9 cellular contexts compared by ENCODE assay signal in genomic region chrY:19433049-19433448, GRCh38.
DNase-seq lines count a peak whose midpoint lies in the region; ATAC-seq and TF ChIP-seq lines count a peak whose summit lies in the region.
"Had no signal": no experiment of that assay in that cellular context is flagged by ENCODE, and none has a peak within 500 bp of the region (broad histone marks: within the 10 kb centered on the region; RNA-seq: fewer than 3 reads in every experiment).

No MANE protein-coding gene starts in this region.

- H3K27me3 Mint-ChIP-seq in H9 (ENCODE audit: low read depth) (no peaks in the 10 kb centered on the region), mesothelial cell of epicardium (ENCODE audit: low read depth) (no peaks in the 10 kb centered on the region)

- no peak overlapping the region for H2BK5ac ChIP-seq in H9 (ENCODE audit: insufficient read length, low read length)

- no peak overlapping the region for H2AK5ac ChIP-seq in H9 (ENCODE audit: insufficient read length, low read length)

- no peak overlapping the region for H2BK20ac ChIP-seq in H9 (ENCODE audit: low read depth, low read length, poor library complexity, severe bottlenecking)

- ATAC-seq in body of pancreas (peak; percentile 62), HG02852 (IDR thresholded peaks at IDR 0.05; ENCODE audit: unreplicated experiment) (no peak), GM21786 (IDR thresholded peaks at IDR 0.05; ENCODE audit: unreplicated experiment) (no peak)

- no peak overlapping the region for H3K4me3 Mint-ChIP-seq in H9
- no peak overlapping the region for H3K4me3 Mint-ChIP-seq in mesothelial cell of epicardium

- no peak overlapping the region for H3K56ac ChIP-seq in H9 (ENCODE audit: insufficient read length, low read depth, low read length)

- H3K36me3 ChIP-seq in body of pancreas (replicated peaks in 1 of 2; ENCODE audit: insufficient read depth in 1 of 2, low read depth in 2 of 2) (no peaks in the 10 kb centered on the region), neural cell (ENCODE audit: insufficient read depth, low read length) (no peaks in the 10 kb centered on the region)

- H3K4me1 Mint-ChIP-seq in H9: no peaks in the 10 kb centered on the region
- H3K4me1 Mint-ChIP-seq in mesothelial cell of epicardium: no peaks in the 10 kb centered on the region

- no peaks in the 10 kb centered on the region for H3K9me3 ChIP-seq in body of pancreas
- no peaks in the 10 kb centered on the region for H3K9me3 ChIP-seq in neural cell (ENCODE audit: low read length)
- H3K9me3 ChIP-seq in H9 (ENCODE audit: control insufficient read depth, low read depth, low read length): no peaks in the 10 kb centered on the region

- H3K23me2 ChIP-seq in H9 (ENCODE audit: insufficient read length, low read depth, low read length, poor library complexity, severe bottlenecking): no peaks in the 10 kb centered on the region

- peak in 4 of 7 experiments; percentile 29 to 61 (median 54) for TF ChIP-seq CTCF in body of pancreas (IDR thresholded peaks at IDR 0.05)
- TF ChIP-seq CTCF in neural cell (IDR thresholded peaks at IDR 0.05; ENCODE audit: poor library complexity, severe bottlenecking): peak; percentile 76
- TF ChIP-seq CTCF in H9 (conservative IDR thresholded peaks at IDR 0.05): no peak
- TF ChIP-seq CTCF in mesothelial cell of epicardium (IDR thresholded peaks at IDR 0.05; ENCODE audit: unreplicated experiment): no peak

- H3K27ac Mint-ChIP-seq in H9 (no peak overlapping the region), mesothelial cell of epicardium (no peak overlapping the region)

- TF ChIP-seq RAD21 in neural cell (conservative IDR thresholded peaks at IDR 0.05): peak; percentile 85

- no peaks in the 10 kb centered on the region for H3K36me3 Mint-ChIP-seq in H9 (ENCODE audit: insufficient read depth in 1 of 3, low read depth in 3 of 3)
- H3K36me3 Mint-ChIP-seq in mesothelial cell of epicardium: no peaks in the 10 kb centered on the region

- H3K4me3 ChIP-seq in body of pancreas (no peak overlapping the region), neural cell (ENCODE audit: low read length) (no peak overlapping the region)
- H3K4me3 ChIP-seq: skin epidermis had no signal

- no peak for TF ChIP-seq POLR2A in body of pancreas (IDR thresholded peaks at IDR 0.05)

- H3K79me2 ChIP-seq in neural cell (replicated peaks; ENCODE audit: insufficient read depth, low read length) (no peaks in the 10 kb centered on the region), H9 (ENCODE audit: insufficient read depth, low read length) (no peaks in the 10 kb centered on the region)

- H3K79me1 ChIP-seq in H9 (ENCODE audit: insufficient read depth, low read depth, low read length, poor library complexity, severe bottlenecking): no peaks in the 10 kb centered on the region

- 2 to 5% methylated on average over 4 of the region's 4 CpGs for WGBS in body of pancreas, 2 donors
- WGBS in H9 (ENCODE audit: extremely low coverage, insufficient read length, low lambda C conversion rate): no CpG with 5 or more reads among the region's 4 CpGs

- H3K9me3 Mint-ChIP-seq in H9: no peaks in the 10 kb centered on the region
- no peaks in the 10 kb centered on the region for H3K9me3 Mint-ChIP-seq in mesothelial cell of epicardium

- no peak overlapping the region for H2BK120ac ChIP-seq in H9 (ENCODE audit: low read depth, low read length, poor library complexity, severe bottlenecking)

- TF ChIP-seq EP300 in neural cell (conservative IDR thresholded peaks at IDR 0.05; ENCODE audit: poor library complexity, severe bottlenecking): no peak

- no peak overlapping the region for H2BK15ac ChIP-seq in H9 (ENCODE audit: low read depth, low read length)

- no peak overlapping the region for H4K5ac ChIP-seq in H9 (ENCODE audit: insufficient read length, low read depth, low read length)

- H3K23ac ChIP-seq in H9 (ENCODE audit: insufficient read length, low read depth, low read length): no peak overlapping the region

- H3K4me1 ChIP-seq in body of pancreas (no peaks in the 10 kb centered on the region), H9 (ENCODE audit: insufficient read depth, low read length) (no peaks in the 10 kb centered on the region)

- no peak overlapping the region for H3T11ph ChIP-seq in H9 (ENCODE audit: low read length)

- no peaks in the 10 kb centered on the region for H3F3A ChIP-seq in neural cell (ENCODE audit: insufficient read depth, low read length, poor library complexity, severe bottlenecking)

- no peak overlapping the region for H2BK12ac ChIP-seq in H9 (ENCODE audit: insufficient read length, low read depth, low read length)

- no peak overlapping the region for H3K14ac ChIP-seq in H9 (ENCODE audit: insufficient read depth, low read length)

- H4K8ac ChIP-seq in H9 (replicated peaks; ENCODE audit: insufficient read length, low read depth, low read length): no peak overlapping the region

- H2AFZ ChIP-seq in neural cell (ENCODE audit: low read depth, low read length) (no peak overlapping the region), H9 (ENCODE audit: low read length) (no peak overlapping the region)

- H3K4me2 ChIP-seq in neural cell (ENCODE audit: low read length) (no peak overlapping the region), H9 (ENCODE audit: insufficient read depth, insufficient read length, low read length) (no peak overlapping the region)

- H3K9me2 ChIP-seq in neural cell (ENCODE audit: insufficient read depth, low read length): no peaks in the 10 kb centered on the region

- peak; percentile 23 for DNase-seq in EL
- peak; percentile 2 for DNase-seq in HS-5 (ENCODE audit: low read depth)
- peak in 1 of 4 donors; percentile 22 for DNase-seq in body of pancreas
- DNase-seq in H9: no peak
- no peak for DNase-seq in mesothelial cell of epicardium (ENCODE audit: low spot score in 2 of 2, unreplicated experiment in 2 of 2)

- H3K27ac ChIP-seq in body of pancreas (no peak overlapping the region), neural cell (ENCODE audit: low read length) (no peak overlapping the region), H9 (ENCODE audit: insufficient read length, low read depth, low read length) (no peak overlapping the region)
- H3K27ac ChIP-seq: skin epidermis had no signal

- intact Hi-C loops in body of pancreas (cut with DNase I): no loop called here

- H3K9ac ChIP-seq in neural cell (ENCODE audit: low read length) (no peak overlapping the region), H9 (ENCODE audit: extremely low read depth, insufficient read length, low read length) (no peak overlapping the region)

- H3K27me3 ChIP-seq in body of pancreas (no peaks in the 10 kb centered on the region), neural cell (ENCODE audit: insufficient read depth, low read depth, low read length) (no peaks in the 10 kb centered on the region), H9 (ENCODE audit: insufficient read depth, low read length) (no peaks in the 10 kb centered on the region)

- H4K91ac ChIP-seq in H9 (ENCODE audit: insufficient read length, low read depth, low read length): no peak overlapping the region

- H3K18ac ChIP-seq in H9 (ENCODE audit: insufficient read length, low read depth, low read length): no peak overlapping the region

- H4K20me1 ChIP-seq in neural cell (ENCODE audit: insufficient read depth): no peaks in the 10 kb centered on the region
- H4K20me1 ChIP-seq in H9 (ENCODE audit: control insufficient read depth, insufficient read depth, insufficient read length): no peaks in the 10 kb centered on the region

- no peak overlapping the region for H3K4ac ChIP-seq in H9 (ENCODE audit: low read depth, low read length)

TF ChIP-seq in neural cell, 6 proteins besides CTCF, POLR2A, EP300 and RAD21:
- TF ChIP-seq REST (IDR thresholded peaks at IDR 0.05; ENCODE audit: borderline replicate concordance) (no peak), TAF1 (IDR thresholded peaks at IDR 0.05; ENCODE audit: low read depth) (no peak), SMC3 (conservative IDR thresholded peaks at IDR 0.05; ENCODE audit: poor library complexity) (peak; percentile 75)

Comparison
In these comparisons a context has a peak if more than half of its experiments do, and no peak if none do; other contexts are left out.
1. DNase-seq: peak in EL (single experiment) and HS-5 (single experiment); none in H9 (single experiment) and mesothelial cell of epicardium (0 of 2).
2. CTCF ChIP-seq: peak in body of pancreas (4 of 7) and neural cell (single experiment); none in H9 (single experiment) and mesothelial cell of epicardium (single experiment).